1 cellular context compared by ENCODE assay signal in genomic region chr15:68585574-68586273, GRCh38.
TF ChIP-seq lines count a peak whose summit lies in the region.

No MANE protein-coding gene starts in this region.

TF ChIP-seq in H1, 55 proteins besides CTCF, POLR2A, EP300 and RAD21 (continued from another document):
- TF ChIP-seq KDM1A (IDR thresholded peaks at IDR 0.05; ENCODE audit: borderline replicate concordance, low read length) (no peak), GTF2F1 (IDR thresholded peaks at IDR 0.05; ENCODE audit: borderline replicate concordance, low read depth, low read length) (no peak), ATF3 (IDR thresholded peaks at IDR 0.05; ENCODE audit: insufficient read depth, low read depth, low read length) (no peak), RFX5 (IDR thresholded peaks at IDR 0.05; ENCODE audit: borderline replicate concordance, low read depth, low read length) (no peak), KDM4A (IDR thresholded peaks at IDR 0.05; ENCODE audit: low read depth, low read length, severe bottlenecking) (no peak), TEAD4 (IDR thresholded peaks at IDR 0.05; ENCODE audit: low read depth, low read length) (no peak), SAP30 (IDR thresholded peaks at IDR 0.05; ENCODE audit: insufficient read depth, insufficient replicate concordance, low read length) (no peak), CREB1 (IDR thresholded peaks at IDR 0.05) (no peak), TAF1 (IDR thresholded peaks at IDR 0.05; ENCODE audit: low read depth, low read length) (no peak), JUN (IDR thresholded peaks at IDR 0.05; ENCODE audit: low read depth, low read length) (no peak), CEBPB (IDR thresholded peaks at IDR 0.05; ENCODE audit: low read depth, low read length) (no peak), SRF (IDR thresholded peaks at IDR 0.05; ENCODE audit: low read depth, low read length) (no peak), TCF12 (IDR thresholded peaks at IDR 0.05; ENCODE audit: low read depth, low read length) (no peak), SP2 (IDR thresholded peaks at IDR 0.05; ENCODE audit: low read length) (no peak), USF2 (IDR thresholded peaks at IDR 0.05; ENCODE audit: low read length) (no peak)
